3 cellular contexts compared by ENCODE assay signal in genomic region chr3:68163961-68164360, GRCh38.
TF ChIP-seq lines count a peak whose summit lies in the region.

No MANE protein-coding gene starts in this region.

TF ChIP-seq in A549, 52 proteins besides CTCF, POLR2A, EP300 and RAD21:
- no peak for TF ChIP-seq CBX8 (IDR thresholded peaks at IDR 0.05)
- peak; percentile 81 for TF ChIP-seq MAFK (IDR thresholded peaks at IDR 0.05; ENCODE audit: partially characterized antibody)

TF ChIP-seq in IMR-90, 13 proteins besides CTCF, POLR2A, EP300 and RAD21:
- TF ChIP-seq MAFK (IDR thresholded peaks at IDR 0.05; ENCODE audit: low read depth, low read length) = peak; percentile 93
- no peak for TF ChIP-seq USF2 (IDR thresholded peaks at IDR 0.05; ENCODE audit: low read depth, low read length)
TF ChIP-seq in IMR-90: peak in this region for 1.

TF ChIP-seq in H1, 55 proteins besides CTCF, POLR2A, EP300 and RAD21:
- peak; percentile 78 for TF ChIP-seq MAFK (IDR thresholded peaks at IDR 0.05; ENCODE audit: low read depth, low read length)
- no peak for TF ChIP-seq SAP30 (IDR thresholded peaks at IDR 0.05; ENCODE audit: insufficient read depth, insufficient replicate concordance, low read length)
- no peak for TF ChIP-seq KDM4A (IDR thresholded peaks at IDR 0.05; ENCODE audit: low read depth, low read length, severe bottlenecking)
